Comparison of ENCODE assay signal across 26 cellular contexts in the genomic region with DNA sequence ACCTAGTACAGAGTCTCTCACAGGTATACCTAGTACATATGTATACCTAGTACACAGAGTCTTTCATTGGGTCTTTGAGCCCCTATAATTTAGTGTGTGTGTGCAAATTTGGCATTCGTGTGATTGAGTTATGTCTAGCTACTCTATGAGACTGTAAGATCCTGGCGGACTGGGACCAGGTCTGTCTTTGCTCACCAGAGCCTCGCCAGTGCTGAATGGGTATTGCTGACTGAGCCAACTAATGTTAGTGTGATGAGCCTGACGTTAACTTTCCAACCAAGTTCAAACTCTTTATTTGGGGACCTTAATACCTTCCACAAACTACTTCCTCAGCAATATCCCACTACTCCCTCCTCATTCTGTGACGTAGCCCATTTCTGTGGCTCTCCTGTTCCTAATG.
"Had no signal": no experiment of that assay in that cellular context is flagged by ENCODE, and none has a peak within 500 bp of the region (broad histone marks: within the 10 kb centered on the region; RNA-seq: fewer than 3 reads in every experiment).

No MANE protein-coding gene starts in this region.

- FAIRE-seq: endothelial cell of umbilical vein, small intestine had no signal

- H3K4me3 ChIP-seq: colonic mucosa, esophagus muscularis mucosa, gastroesophageal sphincter, heart left ventricle, hepatocyte, left lung, neural progenitor cell, right lobe of liver, thoracic aorta had no signal

- DNase-seq: colonic mucosa; effector CD8-positive, alpha-beta T cell; foreskin keratinocyte; heart left ventricle; left cardiac atrium; left lung; mesenchymal stem cell; naive thymus-derived CD4-positive, alpha-beta T cell; right lobe of liver; small intestine; stimulated activated CD4-positive, alpha-beta T cell treated with anti-CD3 and anti-CD28 coated beads, Interleukin-15, amount 100 ng/mL, for 24 hours; stimulated activated CD4-positive, alpha-beta T cell treated with anti-CD3 and anti-CD28 coated beads, Interleukin-2, amount 100 ng/mL, for 48 hours; stimulated activated naive B cell treated with anti-CD40 and anti-IgM and Interleukin-4, amounts not matched to agents 10 μg/mL and 1 μg/mL and 100 μg/mL, for 72 hours; trophoblast cell had no signal

- H3K27me3 ChIP-seq: colonic mucosa, esophagus muscularis mucosa, foreskin keratinocyte, gastroesophageal sphincter, heart left ventricle, hepatocyte, left lung, neural progenitor cell, right lobe of liver had no signal

- H3K36me3 Mint-ChIP-seq: mesothelial cell of epicardium, neural progenitor cell had no signal

- H3K9me3 ChIP-seq: colonic mucosa, esophagus muscularis mucosa, gastroesophageal sphincter, heart left ventricle, left lung, right lobe of liver, thoracic aorta had no signal

- H3K27ac Mint-ChIP-seq: dendritic cell treated with granulocyte-macrophage colony-stimulating factor and Interleukin-4, amounts not matched to agents 40 ng/mL and 50 ng/mL, for 4 days; mesothelial cell of epicardium; naive thymus-derived CD4-positive, alpha-beta T cell; nephron; neural progenitor cell; progenitor cell of endocrine pancreas; stimulated activated naive B cell treated with anti-CD40 and anti-IgM and Interleukin-4, amounts not matched to agents 10 μg/mL and 1 μg/mL and 100 μg/mL, for 72 hours; stimulated activated naive CD8-positive, alpha-beta T cell treated with anti-CD3 and anti-CD28 coated beads, Interleukin-15, Interleukin-2, amounts not matched to agents 100 ng/mL and 50 ng/mL, for 24 hours had no signal

- ATAC-seq: foreskin keratinocyte; gastroesophageal sphincter; heart left ventricle; left cardiac atrium; left lung; naive thymus-derived CD4-positive, alpha-beta T cell; right lobe of liver; stimulated activated naive B cell treated with anti-CD40 and anti-IgM and Interleukin-4, amounts not matched to agents 10 μg/mL and 1 μg/mL and 100 μg/mL, for 72 hours had no signal

- H3K9ac ChIP-seq: neural progenitor cell, parathyroid adenoma had no signal

- H3K9me3 Mint-ChIP-seq: dendritic cell treated with granulocyte-macrophage colony-stimulating factor and Interleukin-4, amounts not matched to agents 40 ng/mL and 50 ng/mL, for 4 days; mesothelial cell of epicardium; naive thymus-derived CD4-positive, alpha-beta T cell; neural progenitor cell; stimulated activated naive B cell treated with anti-CD40 and anti-IgM and Interleukin-4, amounts not matched to agents 10 μg/mL and 1 μg/mL and 100 μg/mL, for 72 hours; stimulated activated naive CD8-positive, alpha-beta T cell treated with anti-CD3 and anti-CD28 coated beads, Interleukin-15, Interleukin-2, amounts not matched to agents 100 ng/mL and 50 ng/mL, for 24 hours had no signal

- H3K27ac ChIP-seq: colonic mucosa, esophagus muscularis mucosa, foreskin keratinocyte, gastroesophageal sphincter, heart left ventricle, hepatocyte, left lung, neural progenitor cell, parathyroid adenoma, right lobe of liver, thoracic aorta had no signal

- H3K27me3 Mint-ChIP-seq: dendritic cell treated with granulocyte-macrophage colony-stimulating factor and Interleukin-4, amounts not matched to agents 40 ng/mL and 50 ng/mL, for 4 days; progenitor cell of endocrine pancreas; stimulated activated naive B cell treated with anti-CD40 and anti-IgM and Interleukin-4, amounts not matched to agents 10 μg/mL and 1 μg/mL and 100 μg/mL, for 72 hours; stimulated activated naive CD8-positive, alpha-beta T cell treated with anti-CD3 and anti-CD28 coated beads, Interleukin-15, Interleukin-2, amounts not matched to agents 100 ng/mL and 50 ng/mL, for 24 hours had no signal

- H3K36me3 ChIP-seq: colonic mucosa, esophagus muscularis mucosa, gastroesophageal sphincter, heart left ventricle, left lung, neural progenitor cell, right lobe of liver, thoracic aorta had no signal

- H3K4me1 ChIP-seq: colonic mucosa, foreskin keratinocyte, neural progenitor cell, parathyroid adenoma had no signal

- H3K4me3 Mint-ChIP-seq: dendritic cell treated with granulocyte-macrophage colony-stimulating factor and Interleukin-4, amounts not matched to agents 40 ng/mL and 50 ng/mL, for 4 days; mesothelial cell of epicardium; naive thymus-derived CD4-positive, alpha-beta T cell; nephron; neural progenitor cell; stimulated activated naive B cell treated with anti-CD40 and anti-IgM and Interleukin-4, amounts not matched to agents 10 μg/mL and 1 μg/mL and 100 μg/mL, for 72 hours; stimulated activated naive CD8-positive, alpha-beta T cell treated with anti-CD3 and anti-CD28 coated beads, Interleukin-15, Interleukin-2, amounts not matched to agents 100 ng/mL and 50 ng/mL, for 24 hours had no signal
